ENCODE assay signal across 8 cellular contexts in the genomic region with DNA sequence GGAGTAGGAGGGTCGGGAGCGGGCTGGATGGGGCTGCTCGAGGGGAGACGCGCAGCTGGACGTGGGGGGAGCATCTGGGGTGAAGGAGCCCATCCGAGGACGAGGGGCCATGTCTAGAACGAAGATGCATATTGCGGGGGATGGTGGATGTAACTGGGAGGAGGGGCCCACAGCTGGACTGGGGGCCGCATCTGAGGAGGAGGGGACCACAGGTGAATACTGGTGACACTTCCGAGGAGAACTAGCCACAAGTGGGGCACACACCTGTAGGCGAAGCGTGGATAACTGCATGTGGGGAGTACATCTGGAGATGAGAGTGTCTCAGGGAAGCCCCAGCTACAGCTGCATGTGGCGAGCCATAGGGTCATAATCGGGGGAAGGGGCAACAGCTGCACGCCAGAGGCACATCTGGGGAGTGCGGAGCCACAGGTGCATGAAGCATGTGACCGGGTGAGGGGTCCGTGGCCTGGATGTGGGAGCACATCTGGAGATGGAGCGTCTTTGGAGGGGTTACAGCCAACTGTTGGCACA.
DNase-seq lines count a peak whose midpoint lies in the region; ATAC-seq and TF ChIP-seq lines count a peak whose summit lies in the region.

No MANE protein-coding gene starts in this region.

- H3K9ac ChIP-seq in parathyroid adenoma = no peak overlapping the region

- H2AFZ ChIP-seq in parathyroid adenoma = peak overlapping the region; percentile 99

- TF ChIP-seq CTCF in parathyroid adenoma (IDR thresholded peaks at IDR 0.05) = no peak

- H3K4me3 ChIP-seq in parathyroid adenoma (ENCODE audit: low read depth, low read length) = peak overlapping the region; percentile 81

- no peaks in the 10 kb centered on the region for H3K9me3 ChIP-seq in parathyroid adenoma (ENCODE audit: control insufficient read depth, low read length)

- no peaks in the 10 kb centered on the region for H3K4me1 ChIP-seq in parathyroid adenoma

- TF ChIP-seq POLR2A in GM18505 (IDR thresholded peaks at IDR 0.05; ENCODE audit: borderline replicate concordance, extremely low read depth, insufficient read depth, insufficient read length) = no peak

- peak overlapping the region; percentile 81 for H3K27ac ChIP-seq in epithelial cell of prostate
- peak overlapping the region; percentile 91 for H3K27ac ChIP-seq in parathyroid adenoma

- ATAC-seq in GM21360 (IDR thresholded peaks at IDR 0.05; ENCODE audit: unreplicated experiment) (no peak), HG02678 (IDR thresholded peaks at IDR 0.05; ENCODE audit: unreplicated experiment) (no peak), GM18505 (IDR thresholded peaks at IDR 0.05; ENCODE audit: unreplicated experiment) (no peak)

- H3K27me3 ChIP-seq in parathyroid adenoma (ENCODE audit: control insufficient read depth, insufficient read depth, low read length) = no peaks in the 10 kb centered on the region

- no peaks in the 10 kb centered on the region for H3K79me2 ChIP-seq in parathyroid adenoma

- H3K4me2 ChIP-seq in parathyroid adenoma (ENCODE audit: low read length) = peak overlapping the region; percentile 99

- no peaks in the 10 kb centered on the region for H3K36me3 ChIP-seq in parathyroid adenoma (ENCODE audit: control insufficient read depth, insufficient read depth, low read length)

- DNase-seq in NCI-H1092 treated with DMSO at 0.1 percent for 48 hours (lab: John Stamatoyannopoulos, UW) = peak; percentile 50
- no peak for DNase-seq in NCI-H1092 (lab: John Stamatoyannopoulos, UW)
- peak; percentile 25 for DNase-seq in RPMI8226
- DNase-seq in epithelial cell of prostate (ENCODE audit: low read depth, low spot score) = no peak

Comparison
In these comparisons a context has a peak if more than half of its experiments do, and no peak if none do; other contexts are left out.
1. DNase-seq: peak in NCI-H1092 treated with DMSO at 0.1 percent for 48 hours (single experiment) and RPMI8226 (single experiment); none in NCI-H1092 (single experiment) and epithelial cell of prostate (single experiment).